Comparison of ENCODE assay signal across 1 cellular context in genomic region chrX:83845397-83845796, GRCh38.
TF ChIP-seq lines count a peak whose summit lies in the region.

No MANE protein-coding gene starts in this region.

TF ChIP-seq in HEK293, 187 proteins besides CTCF, POLR2A, EP300 and RAD21 (continued from another document):
- no peak for TF ChIP-seq ZNF518A (tag by site-specific recombination; conservative IDR thresholded peaks at IDR 0.05; ENCODE audit: low read depth)
- TF ChIP-seq ZNF660 (tag by site-specific recombination; IDR thresholded peaks at IDR 0.05), result peak; percentile 74; the same call in 1 of the 2 replicates
